8 cellular contexts compared by ENCODE assay signal in the genomic region with DNA sequence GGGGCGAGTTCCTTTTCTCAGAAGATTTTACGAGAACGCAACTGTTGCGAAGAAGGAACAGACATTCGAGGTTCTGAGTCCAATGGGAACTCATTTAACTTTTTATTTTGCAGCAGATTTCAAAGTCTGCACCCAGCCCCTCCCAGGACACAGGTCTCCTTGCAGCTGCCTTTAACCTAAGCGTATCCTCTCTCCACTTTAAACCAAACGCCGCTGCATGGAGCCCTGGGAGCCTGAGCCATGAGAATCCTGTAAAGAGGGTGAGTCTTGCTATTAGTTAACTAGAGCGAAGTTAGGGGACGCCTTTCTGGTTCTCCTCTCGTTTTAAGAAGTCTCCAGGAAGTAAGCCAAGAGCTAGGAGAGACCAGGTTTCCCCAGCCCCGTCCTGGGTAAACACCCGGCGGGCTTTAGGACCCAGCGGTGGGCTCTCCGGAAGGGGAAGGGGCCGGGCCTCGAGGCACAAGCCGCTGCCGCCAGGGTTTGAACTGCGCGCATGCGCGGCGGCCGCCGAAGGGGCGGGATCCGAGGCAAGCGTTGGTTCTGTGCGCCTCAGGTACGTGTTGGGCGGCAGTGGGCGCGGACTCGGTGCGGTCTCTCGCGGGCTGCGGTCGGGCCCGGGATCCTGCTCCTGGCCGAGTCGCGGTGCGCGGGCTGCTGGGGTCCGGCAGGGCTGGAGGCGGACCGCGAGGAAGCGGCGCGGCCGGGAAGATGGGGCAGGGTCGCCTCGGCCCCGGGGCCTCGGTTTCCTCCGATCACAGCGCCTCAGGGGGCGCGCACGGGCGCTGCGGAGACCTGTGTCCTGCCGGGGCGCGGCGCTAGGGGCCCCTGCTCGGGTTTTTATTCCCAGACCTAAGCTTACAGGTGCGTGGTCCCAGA. TPM values are rescaled to one million over a fixed set of nuclear protein-coding genes. Genes with fewer than 3 reads are reported as not detected.
DNase-seq lines count a peak whose midpoint lies in the region; ATAC-seq and TF ChIP-seq lines count a peak whose summit lies in the region.

TSS of gene TDP1 (plus strand) at position 510 of the 876 bp plus-strand sequence. CDS start 7,188 bp downstream, outside the sequence.

- H3K9me3 Mint-ChIP-seq in nephron = no peaks in the 10 kb centered on the region
- peaks cover 5% of the 10 kb centered on the region for H3K9me3 Mint-ChIP-seq in stimulated activated naive CD8-positive, alpha-beta T cell treated with anti-CD3 and anti-CD28 coated beads, Interleukin-15, Interleukin-2, amounts not matched to agents 100 ng/mL and 50 ng/mL, for 24 hours

- peaks cover 27% of the 10 kb centered on the region for H3K36me3 ChIP-seq in RWPE2 (ENCODE audit: low read depth)

- ATAC-seq in RWPE2 (ENCODE audit: low read depth) = peak; percentile 64

- H3K4me3 ChIP-seq in RWPE2 (ENCODE audit: severe bottlenecking) = peak within 1 kb of the TSS; percentile 58

- no peaks in the 10 kb centered on the region for H3K27me3 Mint-ChIP-seq in nephron (ENCODE audit: low read depth)
- no peaks in the 10 kb centered on the region for H3K27me3 Mint-ChIP-seq in stimulated activated naive CD8-positive, alpha-beta T cell treated with anti-CD3 and anti-CD28 coated beads, Interleukin-15, Interleukin-2, amounts not matched to agents 100 ng/mL and 50 ng/mL, for 24 hours

- peak; percentile 27 for TF ChIP-seq CTCF in RWPE2 (IDR thresholded peaks at IDR 0.05; ENCODE audit: poor library complexity, severe bottlenecking)
- peak in 1 of 3 experiments; percentile 17 for TF ChIP-seq CTCF in nephron (IDR thresholded peaks at IDR 0.05; ENCODE audit: unreplicated experiment in 3 of 3)

- peaks cover 34% of the 10 kb centered on the region for H3K4me1 Mint-ChIP-seq in nephron
- H3K4me1 Mint-ChIP-seq in stimulated activated naive CD8-positive, alpha-beta T cell treated with anti-CD3 and anti-CD28 coated beads, Interleukin-15, Interleukin-2, amounts not matched to agents 100 ng/mL and 50 ng/mL, for 24 hours (ENCODE audit: low read depth) = peaks cover 59% of the 10 kb centered on the region

- no peaks in the 10 kb centered on the region for H3K27me3 ChIP-seq in RWPE2 (ENCODE audit: insufficient read depth, poor library complexity, severe bottlenecking)

- H3K4me1 ChIP-seq in RWPE2 (ENCODE audit: insufficient read depth, poor library complexity, severe bottlenecking) = peaks cover 9% of the 10 kb centered on the region

- H3K4me3 Mint-ChIP-seq in nephron = peak within 1 kb of the TSS; percentile 94 to 97 (median 97)
- H3K4me3 Mint-ChIP-seq in stimulated activated naive CD8-positive, alpha-beta T cell treated with anti-CD3 and anti-CD28 coated beads, Interleukin-15, Interleukin-2, amounts not matched to agents 100 ng/mL and 50 ng/mL, for 24 hours = peak within 1 kb of the TSS; percentile 97

- no peaks in the 10 kb centered on the region for H3K9me3 ChIP-seq in RWPE2 (ENCODE audit: severe bottlenecking)

- peak within 1 kb of the TSS; percentile 81 for H3K27ac ChIP-seq in RWPE2 (ENCODE audit: poor library complexity, severe bottlenecking)

- peak within 1 kb of the TSS; percentile 87 to 98 (median 97) for H3K27ac Mint-ChIP-seq in nephron
- peak within 1 kb of the TSS; percentile 97 for H3K27ac Mint-ChIP-seq in stimulated activated naive CD8-positive, alpha-beta T cell treated with anti-CD3 and anti-CD28 coated beads, Interleukin-15, Interleukin-2, amounts not matched to agents 100 ng/mL and 50 ng/mL, for 24 hours

- H3K36me3 Mint-ChIP-seq in nephron (ENCODE audit: low read depth) = peaks cover 14% of the 10 kb centered on the region
- H3K36me3 Mint-ChIP-seq in stimulated activated naive CD8-positive, alpha-beta T cell treated with anti-CD3 and anti-CD28 coated beads, Interleukin-15, Interleukin-2, amounts not matched to agents 100 ng/mL and 50 ng/mL, for 24 hours (ENCODE audit: low read depth) = peaks cover 45% of the 10 kb centered on the region

- DNase-seq in EL (peak; percentile 96), H4 (ENCODE audit: low spot score) (peak; percentile 89), LoVo (ENCODE audit: low spot score) (peak; percentile 98), RWPE2 (ENCODE audit: low spot score) (peak; percentile 99), fibroblast of peridontal ligament (ENCODE audit: extremely low read depth) (peak; percentile 90)
- peak; percentile 97 for DNase-seq in activated T-helper 9 cell treated with anti-CD3 and anti-CD28 coated beads, Interleukin-2, amount 50 U/mL, for 16 hours (ENCODE audit: low read depth)

RNA-seq across cellular contexts. Expression of gene TDP1, which starts in this region (rescaled TPM):
- 23.2 and 26.3 TPM in 2 replicates for total RNA-seq in H4 (2014; rRNA removed; shearing (Covaris generic))

Comparison
In these comparisons a context has a peak if more than half of its experiments do, and no peak if none do; other contexts are left out.
1. Peak in every context shown above with its lines: DNase-seq, ATAC-seq, H3K4me3 ChIP-seq and H3K27ac ChIP-seq.